In genomic region chr17:21124517-21124916, GRCh38 we compare ENCODE assay signal across 1 cellular context.
TF ChIP-seq lines count a peak whose summit lies in the region.

No MANE protein-coding gene starts in this region.

TF ChIP-seq in HepG2, 621 proteins besides CTCF, POLR2A, EP300 and RAD21:
- TF ChIP-seq ZNF121 (CRISPR knock-in tag; IDR thresholded peaks at IDR 0.05) = peak; percentile 56; the same call in 1 of the 2 replicates
